Comparison of ENCODE assay signal across 9 cellular contexts in genomic region chr19:14363203-14364097, GRCh38. TPM values are rescaled to one million over a fixed set of nuclear protein-coding genes. Genes with fewer than 3 reads are reported as not detected.
A peak's percentile ranks its signal among the peaks of the same experiment; 100 is the strongest.
DNase-seq lines count a peak whose midpoint lies in the region; ATAC-seq, FAIRE-seq and TF ChIP-seq lines count a peak whose summit lies in the region.
"Had no signal": no experiment of that assay in that cellular context is flagged by ENCODE, and none has a peak within 500 bp of the region (broad histone marks: within the 10 kb centered on the region; RNA-seq: fewer than 3 reads in every experiment).

No MANE protein-coding gene starts in this region.

- TF ChIP-seq CTCF in A549 (IDR thresholded peaks at IDR 0.05) (no peak), brain microvascular endothelial cell (IDR thresholded peaks at IDR 0.05; ENCODE audit: low read depth, low read length, missing control alignments) (no peak)

- H3K9me3 ChIP-seq in A549 (no peaks in the 10 kb centered on the region), SK-N-MC (ENCODE audit: low read depth, low read length) (no peaks in the 10 kb centered on the region)

- H3K36me3 ChIP-seq in SK-N-MC (ENCODE audit: insufficient read depth, low read length) (no peaks in the 10 kb centered on the region), brain microvascular endothelial cell (replicated peaks) (no peaks in the 10 kb centered on the region)

- ATAC-seq in A549: peak; percentile 93 to 94
- no peak for ATAC-seq in GM21423 (IDR thresholded peaks at IDR 0.05; ENCODE audit: unreplicated experiment)
- ATAC-seq in HG03521 (IDR thresholded peaks at IDR 0.05; ENCODE audit: unreplicated experiment): no peak

- H3K9ac ChIP-seq in SK-N-MC (ENCODE audit: insufficient read length): peak overlapping the region; percentile 53

- no peak for TF ChIP-seq EP300 in A549 (IDR thresholded peaks at IDR 0.05)

- WGBS in A549 (ENCODE audit: missing lambda C conversion rate): 12% methylated on average over 18 of the region's 34 CpGs

- H3K4me3 ChIP-seq in A549 (peak overlapping the region; percentile 64), SK-N-MC (no peak overlapping the region), brain microvascular endothelial cell (ENCODE audit: low read depth, low read length) (peak overlapping the region; percentile 40)

- in situ Hi-C loops in brain microvascular endothelial cell (cut with HindIII; ENCODE audit: low pct_ligation_motif_present, low sequenced_read_pairs): no loop called here

- POLR2A ChIA-PET in A549 (lab: Yijun Ruan, JAX): interaction anchor here (0.6 to 0.7 kb wide), 2 partner anchors 10 to 41 kb away, joined by 3 read pairs; no protein-coding TSS in a partner anchor

- H3K4me2 ChIP-seq in A549: peak overlapping the region; percentile 96

- no peaks in the 10 kb centered on the region for H3K27me3 ChIP-seq in brain microvascular endothelial cell (replicated peaks)

- H3K4me1 ChIP-seq in A549: peaks cover 13% of the 10 kb centered on the region; the same call in 1 of the 3 replicates

- no peak for FAIRE-seq in A549 (lab: Jason Lieb, UNC)
- FAIRE-seq in GM18507 (lab: Jason Lieb, UNC): peak; percentile 76
- FAIRE-seq: colon had no signal

- CTCF ChIA-PET in A549 (lab: Yijun Ruan, JAX): interaction anchor here (0.5 to 2.1 kb wide), 8 partner anchors 15 to 215 kb away, joined by 3 to 12 read pairs (median 4); no protein-coding TSS in a partner anchor

- no peak for TF ChIP-seq RAD21 in A549 (conservative IDR thresholded peaks at IDR 0.05 in 1 of 2, IDR thresholded peaks at IDR 0.05 in 1 of 2)

- DNase-seq in A549 (ENCODE audit: low read depth in 1 of 2, low spot score in 1 of 2): peak; percentile 52 to 87
- DNase-seq in GM18507 (ENCODE audit: extremely low spot score, insufficient read length, low read depth): no peak
- no peak for DNase-seq in SK-N-MC (ENCODE audit: low read depth, low spot score)
- DNase-seq in brain microvascular endothelial cell: peak; percentile 76
- DNase-seq in islet precursor cell: peak; percentile 96
- peak; percentile 81 for DNase-seq in stimulated activated CD4-positive, alpha-beta T cell treated with anti-CD3 and anti-CD28 coated beads, Interleukin-15, amount 100 ng/mL, for 24 hours

- TF ChIP-seq POLR2A in A549 (IDR thresholded peaks at IDR 0.05; ENCODE audit: low read length): peak; percentile 49

- H3K27ac ChIP-seq in A549 (peak overlapping the region; percentile 97 to 98), SK-N-MC (peak overlapping the region; percentile 73), brain microvascular endothelial cell (peak overlapping the region; percentile 84)

TF ChIP-seq in A549, 52 proteins besides CTCF, POLR2A, EP300 and RAD21:
- TF ChIP-seq CHD4 (IDR thresholded peaks at IDR 0.05; ENCODE audit: borderline replicate concordance) (no peak), ZFP36 (IDR thresholded peaks at IDR 0.05; ENCODE audit: borderline replicate concordance, partially characterized antibody) (no peak), BHLHE40 (IDR thresholded peaks at IDR 0.05; ENCODE audit: low read depth, low read length) (no peak), GATA3 (IDR thresholded peaks at IDR 0.05; ENCODE audit: borderline replicate concordance) (no peak), FOSL2 (IDR thresholded peaks at IDR 0.05) (no peak), FOSL2 (CRISPR knock-in tag; IDR thresholded peaks at IDR 0.05) (no peak), MAX (IDR thresholded peaks at IDR 0.05) (peak; percentile 46; the same call in 1 of the 2 replicates), HMGXB4 (CRISPR knock-in tag; IDR thresholded peaks at IDR 0.05; ENCODE audit: borderline replicate concordance) (no peak), JUN (IDR thresholded peaks at IDR 0.05) (0 out of 5 replicates have a peak, but pooled peaks of 1 of the 2 experiments have one; percentile 42), KDM1A (IDR thresholded peaks at IDR 0.05; ENCODE audit: low read depth) (no peak)

RNA-seq across cellular contexts. Expression of gene ADGRE5, which starts 17.8 kb away (rescaled TPM):
- 16.9 and 19.8 TPM in 2 replicates for polyA plus RNA-seq in A549 (2011; rRNA removed)
- polyA plus RNA-seq in A549 (2012; cell fraction: cytosol; rRNA removed): 17.8 and 21.7 TPM in 2 replicates
- 86.3 and 101 TPM in 2 replicates for polyA plus RNA-seq in A549 (2012; cell fraction: nucleus; rRNA removed)
- 32.8 to 34.1 TPM (median 33.1 TPM) in 3 replicates for polyA plus RNA-seq in A549 (2017; fragmentation: RNase III; extraction: RNeasy Plus Mini Kit Qiagen cat#74134 plus additional on column Dnase treatment)
- 20.7 and 24.9 TPM in 2 replicates for polyA minus RNA-seq in A549 (2011; rRNA and poly(A)+ RNA removed)

RNA-seq across cellular contexts. Expression of gene DDX39A, which starts 55.7 kb away (rescaled TPM):
- polyA plus RNA-seq in A549 (2011; rRNA removed): 57.9 and 59.0 TPM in 2 replicates
- 172 and 176 TPM in 2 replicates for polyA plus RNA-seq in A549 (2012; cell fraction: cytosol; rRNA removed)
- polyA plus RNA-seq in A549 (2012; cell fraction: nucleus; rRNA removed): 636 and 678 TPM in 2 replicates
- 110 to 118 TPM (median 112 TPM) in 3 replicates for polyA plus RNA-seq in A549 (2017; fragmentation: RNase III; extraction: RNeasy Plus Mini Kit Qiagen cat#74134 plus additional on column Dnase treatment)
- polyA minus RNA-seq in A549 (2011; rRNA and poly(A)+ RNA removed): 58.9 and 69.4 TPM in 2 replicates

Comparison
In these comparisons a context has a peak if more than half of its experiments do, and no peak if none do; other contexts are left out.
1. ATAC-seq: peak in A549 (2 of 2); none in GM21423 (single experiment) and HG03521 (single experiment).
2. DNase-seq: peak in A549 (2 of 2), brain microvascular endothelial cell (single experiment), islet precursor cell (single experiment) and stimulated activated CD4-positive, alpha-beta T cell treated with anti-CD3 and anti-CD28 coated beads, Interleukin-15, amount 100 ng/mL, for 24 hours (single experiment); none in GM18507 (single experiment) and SK-N-MC (single experiment).
3. Peak in every context shown above with its lines, with median percentiles within 50 percentile points of each other: H3K27ac ChIP-seq.